In the genomic region with DNA sequence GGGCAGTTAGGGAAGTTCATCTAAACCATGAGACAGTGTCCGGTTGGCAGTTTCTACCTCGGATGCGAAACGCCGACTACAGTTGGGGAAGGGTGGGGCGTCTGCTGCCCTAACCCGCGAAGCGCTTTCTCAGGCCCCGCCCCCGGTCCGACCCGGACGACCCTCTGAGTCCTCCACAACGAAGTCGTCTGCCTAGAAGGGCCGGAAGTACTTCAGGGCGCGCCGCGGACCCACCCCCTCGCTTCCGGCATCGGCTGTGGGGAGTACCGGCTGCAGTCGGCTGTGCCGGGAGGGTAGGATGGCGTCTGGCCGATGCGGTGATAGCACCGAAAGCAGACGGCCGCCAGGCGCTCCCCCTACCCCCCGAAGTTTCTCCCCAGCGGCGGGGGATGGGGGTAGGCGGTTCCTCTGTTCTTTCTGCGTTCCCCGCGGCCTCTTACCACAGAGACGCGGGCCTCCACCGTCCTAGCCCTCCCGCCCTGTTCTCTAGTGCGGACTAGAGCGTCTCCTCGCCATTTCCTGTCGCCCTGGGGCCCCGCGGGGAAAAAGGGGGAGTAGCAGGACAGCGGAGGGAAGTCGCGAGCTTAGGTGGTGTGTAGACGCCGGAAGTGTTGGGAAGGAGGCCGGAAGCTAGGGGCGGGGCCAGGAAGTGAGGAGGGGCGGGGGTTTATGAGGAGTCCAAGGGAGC, we compare ENCODE assay signal across 1 cellular context.
TF ChIP-seq lines count a peak whose summit lies in the region.

TRIM41 (plus strand) TSS at position 241 of the 688 bp plus-strand sequence. CDS start 719 bp downstream, outside the sequence.

TF ChIP-seq in endothelial cell of umbilical vein, 7 proteins besides CTCF, POLR2A, EP300 and RAD21 (continued from another document):
- peak; percentile 20 for TF ChIP-seq FOS (IDR thresholded peaks at IDR 0.05; ENCODE audit: borderline replicate concordance, insufficient read depth, low read length)
